Comparison of ENCODE assay signal across 10 cellular contexts in genomic region chr2:37653093-37653492, GRCh38. TPM values are rescaled to one million over a fixed set of nuclear protein-coding genes. Genes with fewer than 3 reads are reported as not detected.
A peak's percentile ranks its signal among the peaks of the same experiment; 100 is the strongest.
DNase-seq lines count a peak whose midpoint lies in the region; ATAC-seq, FAIRE-seq and TF ChIP-seq lines count a peak whose summit lies in the region.
"Had no signal": no experiment of that assay in that cellular context is flagged by ENCODE, and none has a peak within 500 bp of the region (broad histone marks: within the 10 kb centered on the region; RNA-seq: fewer than 3 reads in every experiment).

No MANE protein-coding gene starts in this region.

- RAD21 ChIA-PET in GM12878 (lab: Charles Lee; ENCODE audit: unreplicated experiment) = interaction anchor here (0.8 to 7.8 kb wide), 18 partner anchors 10 to 240 kb away, joined by 3 to 176 read pairs (median 10); partner anchors contain the start of gene CDC42EP3

- H3K4me2 ChIP-seq in GM12878 (ENCODE audit: control insufficient read depth, insufficient read depth) = peak overlapping the region; percentile 99

- intact Hi-C loops in heart left ventricle (cut with DNase I) (loop anchor here in 7 of 10 donors (5.0 to 10.0 kb wide), 7 partner anchors 61 to 238 kb away; no protein-coding TSS in a partner anchor), Right ventricle myocardium inferior (cut with DNase I) (loop anchor here (5.0 kb wide), 4 partner anchors 66 to 224 kb away; no protein-coding TSS in a partner anchor), GM12878 (cut with micrococcal nuclease; ENCODE audit: unreplicated experiment) (loop anchor here (1.0 to 5.0 kb wide), 4 partner anchors 18 to 224 kb away; no protein-coding TSS in a partner anchor)

- no peaks in the 10 kb centered on the region for H3K27me3 ChIP-seq in heart left ventricle
- H3K27me3 ChIP-seq in GM12878 (replicated peaks in 1 of 2; ENCODE audit: control insufficient read depth in 2 of 2, insufficient read depth in 2 of 2, low read length in 1 of 2) = no peaks in the 10 kb centered on the region
- no peaks in the 10 kb centered on the region for H3K27me3 ChIP-seq in mucosa of rectum (ENCODE audit: control insufficient read depth in 2 of 2, insufficient read depth in 2 of 2, low read length in 2 of 2)
- no peaks in the 10 kb centered on the region for H3K27me3 ChIP-seq in upper lobe of left lung

- H3K79me2 ChIP-seq in GM12878 (ENCODE audit: control insufficient read depth, insufficient read depth, low read length) = peaks cover 94% of the 10 kb centered on the region

- no TSS peak for BruUV-seq in GM12878 (replicated peaks; lab: Mats Ljungman, UMichigan)

- 20 to 36% (median 28%) methylated on average over 6 of the region's 6 CpGs for WGBS in heart left ventricle, 4 donors
- WGBS in GM12878 (ENCODE audit: insufficient coverage, insufficient replicate concordance, low lambda C conversion rate, missing lambda C conversion rate) = 2% methylated on average over 6 of the region's 6 CpGs
- 48 to 49% methylated on average over 6 of the region's 6 CpGs for WGBS in upper lobe of left lung, 2 donors

- TF ChIP-seq RAD21 in GM12878 (IDR thresholded peaks at IDR 0.05; ENCODE audit: insufficient read depth, low read depth, low read length) = no peak

- peak overlapping the region; percentile 76 to 95 (median 90) for H3K27ac ChIP-seq in heart left ventricle
- peak overlapping the region; percentile 99 for H3K27ac ChIP-seq in GM12878 (ENCODE audit: control insufficient read depth, insufficient read depth)
- H3K27ac ChIP-seq in mucosa of rectum (ENCODE audit: low read depth in 2 of 2, low read length in 2 of 2) = peak overlapping the region; percentile 16 to 48
- H3K27ac ChIP-seq in upper lobe of left lung = peak overlapping the region; percentile 28 to 81 (median 77)

- H3K9ac ChIP-seq in GM12878 (ENCODE audit: control insufficient read depth, insufficient read depth, low read length) = peak overlapping the region; percentile 91
- H3K9ac ChIP-seq in mucosa of rectum (ENCODE audit: low read depth in 1 of 2, low read length in 2 of 2) = peak overlapping the region in 1 of 2 donors; percentile 34

- FAIRE-seq in GM12878 (lab: Jason Lieb, UNC) = no peak

- no peak for TF ChIP-seq CTCF in heart left ventricle (IDR thresholded peaks at IDR 0.05)
- TF ChIP-seq CTCF in GM12878 (IDR thresholded peaks at IDR 0.05 in 2 of 3, conservative IDR thresholded peaks at IDR 0.05 in 1 of 3; ENCODE audit: control insufficient read depth in 2 of 3, extremely low read depth in 1 of 3, insufficient read depth in 1 of 3, low read depth in 3 of 3, low read length in 3 of 3) = no peak
- TF ChIP-seq CTCF in upper lobe of left lung (IDR thresholded peaks at IDR 0.05) = no peak

- peak in 1 of 5 donors; percentile 19 for DNase-seq in heart left ventricle
- DNase-seq in Right ventricle myocardium inferior (ENCODE audit: missing footprints) = no peak
- DNase-seq in GM12878 (ENCODE audit: low read depth, low spot score) = no peak
- no peak for DNase-seq in upper lobe of left lung
- DNase-seq in kidney tubule cell (ENCODE audit: low spot score) = no peak
- no peak for DNase-seq in activated naive CD4-positive, alpha-beta T cell (lab: John Stamatoyannopoulos, UW)
- no peak for DNase-seq in stimulated activated naive CD4-positive, alpha-beta T cell treated with Interleukin-2 at 50 U/mL for 16 hours (lab: John Stamatoyannopoulos, UW)
- DNase-seq: COR-L47, NCI-H510A had no signal

- H3K4me3 ChIP-seq in heart left ventricle = peak overlapping the region in 6 of 12 donors; percentile 3 to 38 (median 20)
- H3K4me3 ChIP-seq in GM12878 = peak overlapping the region; percentile 75; the same call in 1 of the 2 replicates
- no peak overlapping the region for H3K4me3 ChIP-seq in mucosa of rectum (ENCODE audit: low read length in 2 of 2)
- no peak overlapping the region for H3K4me3 ChIP-seq in upper lobe of left lung

- POLR2A ChIA-PET in GM12878 (lab: Charles Lee) = interaction anchor here (0.5 to 8.8 kb wide), 14 partner anchors 10 to 278 kb away, joined by 3 to 171 read pairs (median 6); partner anchors contain the start of gene CDC42EP3

- H3K9me3 ChIP-seq in heart left ventricle (no peaks in the 10 kb centered on the region), GM12878 (replicated peaks; ENCODE audit: control insufficient read depth, insufficient read depth, low read length) (peaks cover 2% of the 10 kb centered on the region; the same call in 2 of the 3 replicates), mucosa of rectum (ENCODE audit: control insufficient read depth in 2 of 2, low read length in 2 of 2) (no peaks in the 10 kb centered on the region), upper lobe of left lung (no peaks in the 10 kb centered on the region)

- SMC1A ChIA-PET in GM12878 (lab: Charles Lee; ENCODE audit: uncharacterized antibody, unreplicated experiment) = interaction anchor here (0.6 to 9.6 kb wide), 27 partner anchors 10 to 384 kb away, joined by 3 to 246 read pairs (median 7); partner anchors contain the start of gene CDC42EP3

- H2AFZ ChIP-seq in GM12878 (ENCODE audit: control insufficient read depth, low read depth, low read length) = no peak overlapping the region

- H4K20me1 ChIP-seq in GM12878 (ENCODE audit: control insufficient read depth, insufficient read depth) = no peaks in the 10 kb centered on the region

- no peak for TF ChIP-seq POLR2A in heart left ventricle (IDR thresholded peaks at IDR 0.05)
- TF ChIP-seq POLR2A in GM12878 (IDR thresholded peaks at IDR 0.05; ENCODE audit: low read depth, low read length) = no peak
- TF ChIP-seq POLR2A in upper lobe of left lung (IDR thresholded peaks at IDR 0.05) = no peak

- CTCF ChIA-PET in GM12878 (lab: Yijun Ruan, JAX) = interaction anchor here (0.8 to 3.4 kb wide), 16 partner anchors 8 to 224 kb away, joined by 3 to 21 read pairs (median 6); no protein-coding TSS in a partner anchor

- H3K36me3 ChIP-seq in heart left ventricle (peaks cover 0 to 1% (median 0%) of the 10 kb centered on the region in 9 donors), GM12878 (ENCODE audit: control insufficient read depth in 2 of 2, insufficient read depth in 2 of 2, low read length in 1 of 2) (peaks cover 12 to 13% of the 10 kb centered on the region in 2 experiments), mucosa of rectum (ENCODE audit: control insufficient read depth in 2 of 2, insufficient read depth in 2 of 2, low read length in 2 of 2) (no peaks in the 10 kb centered on the region), upper lobe of left lung (no peaks in the 10 kb centered on the region)

- in situ Hi-C loops in GM12878 (cut with MboI) = no loop called here

- H3K4me1 ChIP-seq in heart left ventricle = peaks cover 23 to 98% (median 90%) of the 10 kb centered on the region in 12 donors
- peaks cover 76% of the 10 kb centered on the region for H3K4me1 ChIP-seq in GM12878 (ENCODE audit: control insufficient read depth, insufficient read depth, low read length)
- H3K4me1 ChIP-seq in mucosa of rectum (ENCODE audit: control insufficient read depth in 2 of 2, insufficient read depth in 2 of 2, low read length in 2 of 2) = peaks cover 31 to 42% of the 10 kb centered on the region in 2 donors
- H3K4me1 ChIP-seq in upper lobe of left lung = peaks cover 74 to 96% (median 83%) of the 10 kb centered on the region in 4 donors

- no peak for TF ChIP-seq EP300 in GM12878 (IDR thresholded peaks at IDR 0.05; ENCODE audit: borderline replicate concordance in 1 of 2, control insufficient read depth in 1 of 2, low read depth in 2 of 2, low read length in 2 of 2)
- TF ChIP-seq EP300 in upper lobe of left lung (IDR thresholded peaks at IDR 0.05) = no peak

- ATAC-seq in heart left ventricle = no peak
- no peak for ATAC-seq in Right ventricle myocardium inferior
- ATAC-seq in GM12878 = peak; percentile 6
- no peak for ATAC-seq in upper lobe of left lung (ENCODE audit: low FRiP score in 2 of 2)

RNA-seq across cellular contexts. Expression of gene CDC42EP3, which starts 18.3 kb away (rescaled TPM):
- 100 to 1,000 TPM in 6 of 9 donors, 10 to 100 TPM in 3; 84.5 to 189 (median 124) TPM for total RNA-seq in heart left ventricle
- polyA plus RNA-seq in heart left ventricle = 10 to 100 TPM; 32.5 to 52.8 TPM
- total RNA-seq in Right ventricle myocardium inferior = 91.3 TPM
- 36.3 and 37.4 TPM in 2 replicates for total RNA-seq in GM12878 (2013; cell fraction: nucleolus; rRNA removed)
- total RNA-seq in GM12878 (2014; rRNA removed) = 36.2 and 36.9 TPM in 2 replicates
- 44.6 and 46.5 TPM in 2 replicates for total RNA-seq in GM12878 (2014; rRNA removed; fragmentation: Illumina TruSeq; extraction: Trizol)
- total RNA-seq in GM12878 (2021) = 63.1 and 67.6 TPM in 2 replicates
- polyA plus RNA-seq in GM12878 (2011; ENCODE audit: low read depth) = 8.8 TPM
- polyA plus RNA-seq in GM12878 (2011; rRNA removed) = 47.3 and 47.4 TPM in 2 replicates
- polyA plus RNA-seq in GM12878 (2011; cell fraction: cytosol; rRNA removed) = 51.0 and 62.8 TPM in 2 replicates
- 33.6 and 47.7 TPM in 2 replicates for polyA plus RNA-seq in GM12878 (2011; cell fraction: nucleus; rRNA removed)
- 13.6 and 28.5 TPM in 2 replicates for polyA plus RNA-seq in GM12878 (2012)
- 86.9 and 109 TPM in 2 replicates for polyA plus RNA-seq in GM12878 (2014; fragmentation: Illumina TruSeq; extraction: Trizol)
- polyA plus RNA-seq in GM12878 (2014; fragmentation: Nextera tagmentation; extraction: Ambion mirVana) = 10 to 100 TPM; 11.8 to 16.1 TPM
- polyA plus RNA-seq in GM12878 (2014; rRNA removed) = 59.1 and 61.4 TPM in 2 replicates
- 10 to 100 TPM; 58.4 to 66.1 TPM for polyA plus RNA-seq in GM12878 (2016; fragmentation: Nextera tagmentation; extraction: Ambion mirVana)
- 32.6 and 52.1 TPM in 2 replicates for polyA minus RNA-seq in GM12878 (2011; rRNA and poly(A)+ RNA removed)
- polyA minus RNA-seq in GM12878 (2011; cell fraction: cytosol; rRNA and poly(A)+ RNA removed) = 18.0 and 24.0 TPM in 2 replicates
- 19.7 and 24.1 TPM in 2 replicates for polyA minus RNA-seq in GM12878 (2011; cell fraction: nucleus; rRNA and poly(A)+ RNA removed)
- 10 to 100 TPM; 24.5 to 76.2 (median 43.2) TPM for total RNA-seq in upper lobe of left lung

Comparison
In these comparisons a context has a peak if more than half of its experiments do, and no peak if none do; other contexts are left out.
1. H3K27ac ChIP-seq: peak in every context shown above with its lines; median percentile 99 in GM12878; 90 in heart left ventricle; 77 in upper lobe of left lung; 32 in mucosa of rectum.